In the genomic region with DNA sequence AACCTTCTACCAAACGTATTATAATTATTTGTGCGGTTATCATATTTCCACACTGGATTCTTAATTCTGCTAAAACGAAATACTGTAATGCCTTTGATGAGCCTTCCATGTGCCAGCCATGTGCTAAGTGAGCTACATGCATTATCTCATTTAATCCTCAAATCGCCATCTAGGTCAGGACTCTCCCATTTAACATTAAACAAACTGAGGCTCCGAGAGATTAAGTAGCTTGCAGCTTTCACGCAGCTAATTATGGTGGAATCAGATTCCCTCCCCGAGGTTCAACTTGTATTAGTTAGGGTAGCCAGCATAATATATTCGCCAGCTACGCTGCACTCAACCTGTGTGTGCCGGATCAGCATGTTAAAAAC, we compare ENCODE assay signal across 1 cellular context.
TF ChIP-seq lines count a peak whose summit lies in the region.

No MANE protein-coding gene starts in this region.

TF ChIP-seq in HepG2, 621 proteins besides CTCF, POLR2A, EP300 and RAD21:
- no peak for TF ChIP-seq RFX1 (IDR thresholded peaks at IDR 0.05)
- TF ChIP-seq HMG20B (CRISPR knock-in tag; conservative IDR thresholded peaks at IDR 0.05), result no peak
- TF ChIP-seq, protein P1, sequence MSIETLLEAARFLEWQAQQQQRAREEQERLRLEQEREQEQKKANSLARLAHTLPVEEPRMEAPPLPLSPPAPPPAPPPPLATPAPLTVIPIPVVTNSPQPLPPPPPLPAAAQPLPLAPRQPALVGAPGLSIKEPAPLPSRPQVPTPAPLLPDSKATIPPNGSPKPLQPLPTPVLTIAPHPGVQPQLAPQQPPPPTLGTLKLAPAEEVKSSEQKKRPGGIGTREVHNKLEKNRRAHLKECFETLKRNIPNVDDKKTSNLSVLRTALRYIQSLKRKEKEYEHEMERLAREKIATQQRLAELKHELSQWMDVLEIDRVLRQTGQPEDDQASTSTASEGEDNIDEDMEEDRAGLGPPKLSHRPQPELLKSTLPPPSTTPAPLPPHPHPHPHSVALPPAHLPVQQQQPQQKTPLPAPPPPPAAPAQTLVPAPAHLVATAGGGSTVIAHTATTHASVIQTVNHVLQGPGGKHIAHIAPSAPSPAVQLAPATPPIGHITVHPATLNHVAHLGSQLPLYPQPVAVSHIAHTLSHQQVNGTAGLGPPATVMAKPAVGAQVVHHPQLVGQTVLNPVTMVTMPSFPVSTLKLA (IDR thresholded peaks at IDR 0.05), result peak; percentile 54; the same call in 1 of the 2 replicates
- TF ChIP-seq, protein P2, sequence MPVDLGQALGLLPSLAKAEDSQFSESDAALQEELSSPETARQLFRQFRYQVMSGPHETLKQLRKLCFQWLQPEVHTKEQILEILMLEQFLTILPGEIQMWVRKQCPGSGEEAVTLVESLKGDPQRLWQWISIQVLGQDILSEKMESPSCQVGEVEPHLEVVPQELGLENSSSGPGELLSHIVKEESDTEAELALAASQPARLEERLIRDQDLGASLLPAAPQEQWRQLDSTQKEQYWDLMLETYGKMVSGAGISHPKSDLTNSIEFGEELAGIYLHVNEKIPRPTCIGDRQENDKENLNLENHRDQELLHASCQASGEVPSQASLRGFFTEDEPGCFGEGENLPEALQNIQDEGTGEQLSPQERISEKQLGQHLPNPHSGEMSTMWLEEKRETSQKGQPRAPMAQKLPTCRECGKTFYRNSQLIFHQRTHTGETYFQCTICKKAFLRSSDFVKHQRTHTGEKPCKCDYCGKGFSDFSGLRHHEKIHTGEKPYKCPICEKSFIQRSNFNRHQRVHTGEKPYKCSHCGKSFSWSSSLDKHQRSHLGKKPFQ (CRISPR knock-in tag; IDR thresholded peaks at IDR 0.05; ENCODE audit: insufficient replicate concordance), result no peak
- TF ChIP-seq, protein P3, sequence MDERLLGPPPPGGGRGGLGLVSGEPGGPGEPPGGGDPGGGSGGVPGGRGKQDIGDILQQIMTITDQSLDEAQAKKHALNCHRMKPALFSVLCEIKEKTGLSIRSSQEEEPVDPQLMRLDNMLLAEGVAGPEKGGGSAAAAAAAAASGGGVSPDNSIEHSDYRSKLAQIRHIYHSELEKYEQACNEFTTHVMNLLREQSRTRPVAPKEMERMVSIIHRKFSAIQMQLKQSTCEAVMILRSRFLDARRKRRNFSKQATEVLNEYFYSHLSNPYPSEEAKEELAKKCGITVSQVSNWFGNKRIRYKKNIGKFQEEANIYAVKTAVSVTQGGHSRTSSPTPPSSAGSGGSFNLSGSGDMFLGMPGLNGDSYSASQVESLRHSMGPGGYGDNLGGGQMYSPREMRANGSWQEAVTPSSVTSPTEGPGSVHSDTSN (CRISPR knock-in tag; IDR thresholded peaks at IDR 0.05), result 0 out of 2 replicates have a peak, but pooled peaks have one; percentile 18
- TF ChIP-seq NFE2 (CRISPR knock-in tag; IDR thresholded peaks at IDR 0.05), result no peak
